In the genomic region with DNA sequence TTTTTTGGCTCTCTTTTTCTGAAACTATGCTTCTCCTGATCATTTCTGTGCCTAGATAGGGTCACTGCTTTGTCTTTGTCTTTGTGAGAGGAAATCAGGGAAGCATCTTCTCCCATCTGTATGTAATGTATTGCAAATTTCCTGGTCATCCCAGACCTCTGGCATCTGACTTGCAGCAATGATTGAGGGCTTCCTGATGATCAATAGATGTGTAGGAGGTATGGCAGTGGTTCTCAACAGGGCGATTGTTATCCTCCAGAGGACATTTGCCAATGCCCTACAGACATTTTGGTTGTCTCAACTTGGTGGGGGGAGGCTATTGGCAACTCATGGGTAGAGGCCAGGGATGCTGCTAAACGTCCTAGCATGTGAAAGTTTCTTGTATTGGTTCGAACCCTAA, we compare ENCODE assay signal across 13 cellular contexts.
A peak's percentile ranks its signal among the peaks of the same experiment; 100 is the strongest.
DNase-seq lines count a peak whose midpoint lies in the region; ATAC-seq and TF ChIP-seq lines count a peak whose summit lies in the region.
"Had no signal": no experiment of that assay in that cellular context is flagged by ENCODE, and none has a peak within 500 bp of the region (broad histone marks: within the 10 kb centered on the region; RNA-seq: fewer than 3 reads in every experiment).

No MANE protein-coding gene starts in this region.

- H2AK9ac ChIP-seq in IMR-90 (replicated peaks; ENCODE audit: low read depth, low read length, poor library complexity) = no peak overlapping the region

- no peak overlapping the region for H2AK5ac ChIP-seq in IMR-90 (ENCODE audit: low read depth, low read length)

- H3K9ac ChIP-seq in IMR-90 (ENCODE audit: low read depth, low read length) = no peak overlapping the region
- H3K9ac ChIP-seq in subcutaneous abdominal adipose tissue (ENCODE audit: low read length in 5 of 5) = peak overlapping the region in 1 of 5 donors; percentile 13

- H3K36me3 ChIP-seq in IMR-90 (ENCODE audit: control insufficient read depth, insufficient read depth, low read length) (peaks cover 4% of the 10 kb centered on the region; the same call in 1 of the 2 replicates), lower lobe of right lung (peaks cover 11% of the 10 kb centered on the region), subcutaneous abdominal adipose tissue (ENCODE audit: control insufficient read depth in 5 of 5, insufficient read depth in 5 of 5, low read length in 5 of 5) (peaks cover 3 to 16% (median 11%) of the 10 kb centered on the region in 5 donors), OCI-LY7 (ENCODE audit: insufficient read depth, low read length) (no peaks in the 10 kb centered on the region)
- no peaks in the 10 kb centered on the region for H3K36me3 ChIP-seq in effector memory CD4-positive, alpha-beta T cell (ENCODE audit: control insufficient read depth, insufficient read depth, low read length)

- H2BK120ac ChIP-seq in IMR-90 (ENCODE audit: low read depth, low read length) = no peak overlapping the region

- H3K9me1 ChIP-seq in IMR-90 (ENCODE audit: insufficient read depth, low read length) = peaks cover 6% of the 10 kb centered on the region

- H3K27me3 ChIP-seq in IMR-90 (ENCODE audit: control insufficient read depth, insufficient read depth, low read length) (no peaks in the 10 kb centered on the region), lower lobe of right lung (ENCODE audit: low read depth) (no peaks in the 10 kb centered on the region), subcutaneous abdominal adipose tissue (ENCODE audit: control insufficient read depth in 5 of 5, insufficient read depth in 4 of 5, low read length in 5 of 5) (no peaks in the 10 kb centered on the region)
- H3K27me3 ChIP-seq in effector memory CD4-positive, alpha-beta T cell (replicated peaks; ENCODE audit: control insufficient read depth, insufficient read depth, low read length, poor library complexity, severe bottlenecking) = no peaks in the 10 kb centered on the region

- no peak overlapping the region for H3K27ac ChIP-seq in IMR-90 (ENCODE audit: insufficient read depth, low read length)
- peak overlapping the region; percentile 87 for H3K27ac ChIP-seq in caudate nucleus (ENCODE audit: low read depth, low read length)
- H3K27ac ChIP-seq in lower lobe of right lung = peak overlapping the region; percentile 53
- peak overlapping the region; percentile 89 for H3K27ac ChIP-seq in subcutaneous abdominal adipose tissue (ENCODE audit: low read depth, low read length)
- no peak overlapping the region for H3K27ac ChIP-seq in OCI-LY7 (ENCODE audit: low read depth, low read length, poor library complexity, severe bottlenecking)
- H3K27ac ChIP-seq in effector memory CD4-positive, alpha-beta T cell (ENCODE audit: insufficient read depth, low read length, poor library complexity, severe bottlenecking) = no peak overlapping the region

- CTCF ChIA-PET in IMR-90 (lab: Yijun Ruan, JAX) (no interaction called here), OCI-LY7 (lab: Charles Lee; ENCODE audit: unreplicated experiment) (no interaction called here)

- no peak overlapping the region for H2BK20ac ChIP-seq in IMR-90 (ENCODE audit: low read depth, low read length)

- TF ChIP-seq RAD21 in IMR-90 (IDR thresholded peaks at IDR 0.05; ENCODE audit: low read length) = no peak

- DNase-seq in IMR-90 = peak; percentile 24
- DNase-seq in caudate nucleus (lab: John Stamatoyannopoulos, UW) = no peak
- DNase-seq in lower lobe of right lung = no peak
- no peak for DNase-seq in medulla oblongata (ENCODE audit: extremely low spot score)
- no peak for DNase-seq in OCI-LY7 (ENCODE audit: low spot score)
- DNase-seq in effector memory CD4-positive, alpha-beta T cell = no peak
- DNase-seq: activated CD4-positive, alpha-beta memory T cell treated with anti-CD3 and anti-CD28 coated beads, Interleukin-2, amount 10 ng/mL, durations not matched to agents 7 days and 5 days; GDM1; NCI-H2171 treated with DMSO at 0.1 percent for 48 hours; NCI-H82 had no signal

- intact Hi-C loops in IMR-90 (cut with micrococcal nuclease) (no loop called here), lower lobe of right lung (cut with DNase I) (no loop called here), OCI-LY7 (cut with micrococcal nuclease; ENCODE audit: unreplicated experiment) (no loop called here)

- H3K23ac ChIP-seq in IMR-90 (ENCODE audit: low read depth, low read length) = no peak overlapping the region

- H2BK15ac ChIP-seq in IMR-90 (ENCODE audit: low read depth, low read length) = no peak overlapping the region

- H3K4me1 ChIP-seq in IMR-90 (ENCODE audit: control insufficient read depth, insufficient read depth, low read length) = peaks cover 9% of the 10 kb centered on the region; the same call in 1 of the 2 replicates
- peaks cover 43% of the 10 kb centered on the region for H3K4me1 ChIP-seq in lower lobe of right lung
- H3K4me1 ChIP-seq in subcutaneous abdominal adipose tissue (ENCODE audit: control insufficient read depth in 5 of 5, insufficient read depth in 5 of 5, low read length in 5 of 5) = peaks cover 6 to 58% (median 49%) of the 10 kb centered on the region in 5 donors
- H3K4me1 ChIP-seq in OCI-LY7 (ENCODE audit: insufficient read depth, low read length, poor library complexity, severe bottlenecking) = no peaks in the 10 kb centered on the region
- H3K4me1 ChIP-seq in effector memory CD4-positive, alpha-beta T cell (ENCODE audit: control insufficient read depth, insufficient read depth, low read length, poor library complexity, severe bottlenecking) = no peaks in the 10 kb centered on the region

- H3K9me3 ChIP-seq in IMR-90 (ENCODE audit: control insufficient read depth, insufficient read depth, low read length) = no peaks in the 10 kb centered on the region
- no peaks in the 10 kb centered on the region for H3K9me3 ChIP-seq in lower lobe of right lung
- no peaks in the 10 kb centered on the region for H3K9me3 ChIP-seq in subcutaneous abdominal adipose tissue (ENCODE audit: control insufficient read depth in 5 of 5, low read length in 5 of 5)
- H3K9me3 ChIP-seq in OCI-LY7 (ENCODE audit: low read length) = no peaks in the 10 kb centered on the region
- no peaks in the 10 kb centered on the region for H3K9me3 ChIP-seq in effector memory CD4-positive, alpha-beta T cell (ENCODE audit: control insufficient read depth, low read length)

- in situ Hi-C loops in IMR-90 (cut with MboI; ENCODE audit: low sequenced_read_pairs) = no loop called here

- H3K79me1 ChIP-seq in IMR-90 (ENCODE audit: low read depth in 1 of 2, low read length in 2 of 2) = peaks cover 0 to 4% of the 10 kb centered on the region in 2 experiments; a peak in 1 of 4 replicates

- H4K5ac ChIP-seq in IMR-90 (ENCODE audit: low read depth, low read length) = no peak overlapping the region

- dilution Hi-C loops in IMR-90 (cut with HindIII; ENCODE audit: low sequenced_read_pairs, unreplicated experiment) = no loop called here

- H3K4me3 ChIP-seq in IMR-90 (ENCODE audit: insufficient read depth, low read depth, low read length) = no peak overlapping the region
- H3K4me3 ChIP-seq in lower lobe of right lung = no peak overlapping the region
- H3K4me3 ChIP-seq in subcutaneous abdominal adipose tissue (ENCODE audit: low read depth in 1 of 5, low read length in 5 of 5) = peak overlapping the region in 1 of 5 donors; percentile 0
- H3K4me3 ChIP-seq in OCI-LY7 (ENCODE audit: low read depth, low read length, poor library complexity, severe bottlenecking) = no peak overlapping the region
- no peak overlapping the region for H3K4me3 ChIP-seq in effector memory CD4-positive, alpha-beta T cell (ENCODE audit: insufficient read depth, low read depth, low read length, poor library complexity, severe bottlenecking)
- H3K4me3 ChIP-seq: GM23338 had no signal

- no peak overlapping the region for H3K56ac ChIP-seq in IMR-90 (ENCODE audit: extremely low read depth, insufficient read depth, low read length)

- H3K4ac ChIP-seq in IMR-90 (ENCODE audit: low read depth, low read length) = no peak overlapping the region

- TF ChIP-seq POLR2A in IMR-90 (IDR thresholded peaks at IDR 0.05; ENCODE audit: low read depth, low read length) = no peak

- no peak overlapping the region for H2BK5ac ChIP-seq in IMR-90 (ENCODE audit: low read depth, low read length, poor library complexity, severe bottlenecking)

- BruUV-seq in IMR-90 (replicated peaks; lab: Mats Ljungman, UMichigan) = no TSS peak
- no TSS peak for BruUV-seq in OCI-LY7 (replicated peaks; lab: Mats Ljungman, UMichigan)

- POLR2A ChIA-PET in IMR-90 (lab: Charles Lee; ENCODE audit: unreplicated experiment) (no interaction called here), OCI-LY7 (lab: Charles Lee) (no interaction called here)

- H3K4me2 ChIP-seq in IMR-90 (ENCODE audit: low read depth, low read length) (no peak overlapping the region), OCI-LY7 (ENCODE audit: low read length) (no peak overlapping the region)
- H3K4me2 ChIP-seq: GM23338 had no signal

- H2AFZ ChIP-seq in IMR-90 (replicated peaks; ENCODE audit: low read length, poor library complexity) (no peak overlapping the region), OCI-LY7 (ENCODE audit: low read length) (no peak overlapping the region)
- H2AFZ ChIP-seq: GM23338 had no signal

- no peaks in the 10 kb centered on the region for H4K20me1 ChIP-seq in IMR-90 (ENCODE audit: insufficient read depth, low read length)
- H4K20me1 ChIP-seq in OCI-LY7 (ENCODE audit: insufficient read depth, low read length) = no peaks in the 10 kb centered on the region

- no peak overlapping the region for H3K18ac ChIP-seq in IMR-90 (ENCODE audit: low read depth, low read length)

- no peak overlapping the region for H4K91ac ChIP-seq in IMR-90 (ENCODE audit: insufficient read depth, low read depth, low read length)

- no peak overlapping the region for H4K8ac ChIP-seq in IMR-90 (ENCODE audit: low read depth in 2 of 2, low read length in 2 of 2)

- no peaks in the 10 kb centered on the region for H3K9me2 ChIP-seq in OCI-LY7 (ENCODE audit: insufficient read depth, low read length)

- ATAC-seq in IMR-90 (ENCODE audit: low read depth) (no peak), lower lobe of right lung (no peak), GM21619 (IDR thresholded peaks at IDR 0.05; ENCODE audit: unreplicated experiment) (no peak)
- ATAC-seq: GM23338 had no signal

- WGBS in IMR-90 (ENCODE audit: extremely low coverage in 2 of 2, insufficient read length in 1 of 2), 2 experiments = 70% methylated on average over 2 of the region's 3 CpGs; no CpG with 5 or more reads in 1 of the 2 experiments

- no peak for TF ChIP-seq CTCF in IMR-90 (conservative IDR thresholded peaks at IDR 0.05; ENCODE audit: low read depth, low read length)
- no peak for TF ChIP-seq CTCF in lower lobe of right lung (IDR thresholded peaks at IDR 0.05)
- TF ChIP-seq CTCF in OCI-LY7 (conservative IDR thresholded peaks at IDR 0.05; ENCODE audit: low read length) = no peak

- no peaks in the 10 kb centered on the region for H3K79me2 ChIP-seq in OCI-LY7 (ENCODE audit: insufficient read depth, low read depth, low read length)

- no peak overlapping the region for H3K14ac ChIP-seq in IMR-90 (replicated peaks; ENCODE audit: low read depth, low read length)

TF ChIP-seq in IMR-90, 13 proteins besides CTCF, POLR2A, EP300 and RAD21 (continues in another document):
- TF ChIP-seq RFX5 (IDR thresholded peaks at IDR 0.05; ENCODE audit: low read depth, low read length) = no peak
- no peak for TF ChIP-seq FOS (IDR thresholded peaks at IDR 0.05; ENCODE audit: low read depth, low read length)
- TF ChIP-seq SMC3 (IDR thresholded peaks at IDR 0.05; ENCODE audit: low read depth, low read length) = no peak
- no peak for TF ChIP-seq CHD1 (IDR thresholded peaks at IDR 0.05; ENCODE audit: low read depth, low read length)
- TF ChIP-seq BHLHE40 (IDR thresholded peaks at IDR 0.05; ENCODE audit: low read depth, low read length) = no peak

Comparison
In these comparisons a context has a peak if more than half of its experiments do, and no peak if none do; other contexts are left out.
1. H3K27ac ChIP-seq: peak in caudate nucleus (single experiment), lower lobe of right lung (single experiment) and subcutaneous abdominal adipose tissue (single experiment); none in IMR-90 (single experiment), OCI-LY7 (single experiment) and effector memory CD4-positive, alpha-beta T cell (single experiment).